8 cellular contexts compared by ENCODE assay signal in the genomic region with DNA sequence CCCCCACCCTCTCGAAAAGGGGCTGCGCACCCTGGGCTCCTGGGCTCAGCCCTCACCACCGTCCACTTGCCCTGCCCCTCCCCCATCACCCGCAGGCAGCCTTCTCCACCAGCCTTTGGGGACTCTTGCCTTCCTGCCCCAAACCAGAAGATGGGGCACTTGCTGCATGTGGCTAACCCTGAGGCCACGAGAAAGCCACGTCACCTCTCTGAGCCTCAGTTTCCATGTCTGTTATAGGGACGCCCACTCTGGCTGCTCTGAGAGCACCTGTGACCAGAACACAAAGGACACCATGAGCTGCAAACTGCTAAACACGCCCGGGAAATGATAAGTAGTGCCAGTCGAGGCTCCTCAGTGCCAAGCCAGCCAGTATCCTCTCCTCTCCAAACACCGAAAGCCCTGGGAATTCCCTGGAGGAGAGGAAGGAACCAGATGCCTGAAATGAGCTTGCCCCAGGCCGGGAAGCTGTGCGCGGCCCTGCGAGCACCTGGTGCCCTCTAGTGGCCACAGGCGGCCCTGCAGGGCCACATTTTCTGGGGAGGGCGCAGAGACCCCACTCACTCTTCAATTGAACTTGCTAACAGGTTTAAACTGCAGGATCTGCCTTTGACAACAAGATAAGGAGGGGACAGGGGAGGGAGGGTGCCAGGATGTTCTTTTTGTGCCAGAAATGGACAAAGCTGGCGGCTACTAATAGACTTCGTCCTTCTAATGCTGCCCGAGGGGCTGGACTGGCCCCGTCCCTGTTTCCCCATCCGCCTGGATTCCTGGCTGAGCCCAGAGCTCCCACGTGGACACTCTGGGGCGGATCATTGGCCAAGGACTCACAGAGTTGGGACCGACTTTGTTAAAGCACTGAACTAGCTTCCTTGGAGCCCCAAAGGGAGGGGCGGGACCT. TPM values are rescaled to one million over a fixed set of nuclear protein-coding genes. Genes with fewer than 3 reads are reported as not detected.
DNase-seq lines count a peak whose midpoint lies in the region; ATAC-seq and TF ChIP-seq lines count a peak whose summit lies in the region.

No MANE protein-coding gene starts in this region.

- no peak overlapping the region for H3K27ac Mint-ChIP-seq in activated B cell treated with CpG ODN at 0.5 μM for 24 hours

- H3K4me3 Mint-ChIP-seq in activated B cell treated with CpG ODN at 0.5 μM for 24 hours = peak overlapping the region; percentile 52

- CTCF ChIA-PET in activated B cell treated with CpG ODN at 0.5 μM for 24 hours (lab: Charles Lee) = interaction anchor here (0.5 to 4.8 kb wide), 21 partner anchors 9 to 450 kb away, joined by 3 to 72 read pairs (median 4); a partner anchor contains a TSS

- no peaks in the 10 kb centered on the region for H3K27me3 ChIP-seq in MG63

- ATAC-seq in GM18498 (IDR thresholded peaks at IDR 0.05; ENCODE audit: unreplicated experiment) = peak; percentile 51
- peak; percentile 43 for ATAC-seq in activated B cell treated with CpG ODN at 0.5 μM for 24 hours (ENCODE audit: low read depth)
- ATAC-seq in left lobe of liver = peak; percentile 93
- ATAC-seq in HG02884 (IDR thresholded peaks at IDR 0.05; ENCODE audit: unreplicated experiment) = no peak

- no peaks in the 10 kb centered on the region for H3K36me3 ChIP-seq in MG63

- DNase-seq in AG08395 (ENCODE audit: low spot score) (peak; percentile 83), MG63 (peak; percentile 41), activated B cell treated with CpG ODN at 0.5 μM for 24 hours (peak; percentile 50), coronary artery (ENCODE audit: low spot score) (no peak), left lobe of liver (ENCODE audit: low spot score) (peak; percentile 73)
- DNase-seq in stimulated activated CD4-positive, alpha-beta T cell treated with anti-CD3 and anti-CD28 coated beads, TNF-alpha, amount 100 ng/mL, for 1 hour (ENCODE audit: low read depth in 3 of 3, low spot score in 1 of 3) = peak in 2 of 3 donors; percentile 13 to 46

- H3K27me3 Mint-ChIP-seq in activated B cell treated with CpG ODN at 0.5 μM for 24 hours = peaks cover 18% of the 10 kb centered on the region

- intact Hi-C loops in activated B cell treated with CpG ODN at 0.5 μM for 24 hours (cut with micrococcal nuclease) = loop anchor here (1.0 to 10.0 kb wide), 5 partner anchors 52 to 449 kb away; no protein-coding TSS in a partner anchor

- H3K4me3 ChIP-seq in MG63 (no peak overlapping the region), coronary artery (peak overlapping the region; percentile 57)

- no peaks in the 10 kb centered on the region for H3K9me3 Mint-ChIP-seq in activated B cell treated with CpG ODN at 0.5 μM for 24 hours

- H3K9me3 ChIP-seq in MG63 = no peaks in the 10 kb centered on the region

- peaks cover 34% of the 10 kb centered on the region for H3K4me1 Mint-ChIP-seq in activated B cell treated with CpG ODN at 0.5 μM for 24 hours

- POLR2A ChIA-PET in activated B cell treated with CpG ODN at 0.5 μM for 24 hours (lab: Charles Lee) = no interaction called here

- TF ChIP-seq CTCF in activated B cell treated with CpG ODN at 0.5 μM for 24 hours (IDR thresholded peaks at IDR 0.05) = peak; percentile 98
- peak; percentile 95 for TF ChIP-seq CTCF in coronary artery (IDR thresholded peaks at IDR 0.05)

- H3K27ac ChIP-seq in coronary artery = no peak overlapping the region

- no peaks in the 10 kb centered on the region for H3K36me3 Mint-ChIP-seq in activated B cell treated with CpG ODN at 0.5 μM for 24 hours (ENCODE audit: low read depth)

RNA-seq across cellular contexts. Expression of a gene that starts 10.2 kb away (rescaled TPM):
- total RNA-seq in MG63 (2014; rRNA removed; shearing (Covaris generic); ENCODE audit: low replicate concordance) = not detected in 2 replicates
- total RNA-seq in activated B cell treated with CpG ODN at 0.5 μM for 24 hours (0.24 and 0.40 TPM in 2 replicates), left lobe of liver (not detected)

RNA-seq across cellular contexts. Expression of a gene that starts 23.1 kb away (rescaled TPM):
- not detected in 2 replicates for total RNA-seq in MG63 (2014; rRNA removed; shearing (Covaris generic); ENCODE audit: low replicate concordance)
- not detected in 2 replicates for total RNA-seq in activated B cell treated with CpG ODN at 0.5 μM for 24 hours
- 0.35 TPM for total RNA-seq in left lobe of liver

RNA-seq across cellular contexts. Expression of a gene that starts 33.6 kb away (rescaled TPM):
- total RNA-seq in MG63 (2014; rRNA removed; shearing (Covaris generic); ENCODE audit: low replicate concordance) = not detected in 2 replicates
- total RNA-seq in activated B cell treated with CpG ODN at 0.5 μM for 24 hours (not detected in 2 replicates), left lobe of liver (127 TPM)

Comparison
In these comparisons a context has a peak if more than half of its experiments do, and no peak if none do; other contexts are left out.
1. RNA of a gene that starts 33.6 kb away (total RNA-seq): 127 TPM in left lobe of liver (single experiment); not detected in MG63 and not detected in activated B cell treated with CpG ODN at 0.5 μM for 24 hours; every median in the first group is over 100 times any median in the second.